In the genomic region with DNA sequence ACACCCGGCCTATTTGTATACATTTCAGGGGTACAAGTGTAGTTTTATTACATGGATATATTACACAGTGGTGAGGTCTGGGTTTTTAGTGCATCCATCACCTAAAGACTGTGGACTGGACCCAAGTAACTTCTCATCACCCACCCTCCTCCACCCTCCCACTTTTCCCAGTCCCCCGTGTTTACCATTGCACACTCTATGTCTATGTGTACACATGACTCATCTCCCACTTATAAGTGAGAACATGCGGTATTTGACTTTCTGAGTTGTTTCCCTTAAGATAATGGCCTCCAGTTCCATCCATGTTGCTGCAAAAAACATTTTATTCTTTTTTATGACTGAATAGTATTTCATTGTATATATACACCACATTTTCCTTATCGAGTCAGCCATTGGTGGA, we compare ENCODE assay signal across 23 cellular contexts.
"Had no signal": no experiment of that assay in that cellular context is flagged by ENCODE, and none has a peak within 500 bp of the region (broad histone marks: within the 10 kb centered on the region; RNA-seq: fewer than 3 reads in every experiment).

No MANE protein-coding gene starts in this region.

- DNase-seq: hypothalamus; immature natural killer cell; islet precursor cell; left ventricle myocardium inferior; naive thymus-derived CD8-positive, alpha-beta T cell; nucleus accumbens; pancreas; posterior cingulate gyrus; retina; right cardiac atrium; sigmoid colon; small intestine; spleen; stimulated activated CD4-positive, alpha-beta T cell treated with anti-CD3 and anti-CD28 coated beads, Interleukin-4, amount 100 ng/mL, for 24 hours; stimulated activated naive CD4-positive, alpha-beta T cell; tibial artery; trophoblast cell; upper lobe of right lung had no signal

- ATAC-seq: naive thymus-derived CD8-positive, alpha-beta T cell; pancreas; right cardiac atrium; stimulated activated effector memory CD8-positive, alpha-beta T cell treated with anti-CD3 and anti-CD28 coated beads, Interleukin-12 subunit alpha, Interleukin-12 subunit beta, amount 100 ng/mL, for 72 hours; upper lobe of right lung had no signal

- H3K27ac ChIP-seq: left ventricle myocardium inferior, pancreas, prostate gland, sigmoid colon, spleen, suprapubic skin, thoracic aorta, tibial artery, upper lobe of right lung had no signal

- H3K4me1 ChIP-seq: prostate gland, upper lobe of right lung had no signal

- H3K36me3 ChIP-seq: left ventricle myocardium inferior, pancreas, prostate gland, sigmoid colon, spleen, suprapubic skin, thoracic aorta, tibial artery, upper lobe of right lung had no signal

- H3K27me3 ChIP-seq: pancreas, sigmoid colon, suprapubic skin, upper lobe of right lung had no signal

- H3K4me3 ChIP-seq: left ventricle myocardium inferior, lung, pancreas, prostate gland, sigmoid colon, spleen, suprapubic skin, thoracic aorta, tibial artery, upper lobe of right lung had no signal

- H3K9me3 ChIP-seq: left ventricle myocardium inferior, pancreas, prostate gland, sigmoid colon, suprapubic skin, thoracic aorta, tibial artery, upper lobe of right lung had no signal
